11 cellular contexts compared by ENCODE assay signal in genomic region chr13:114069376-114070097, GRCh38.
DNase-seq lines count a peak whose midpoint lies in the region; ATAC-seq and TF ChIP-seq lines count a peak whose summit lies in the region.
"Had no signal": no experiment of that assay in that cellular context is flagged by ENCODE, and none has a peak within 500 bp of the region (broad histone marks: within the 10 kb centered on the region; RNA-seq: fewer than 3 reads in every experiment).

No MANE protein-coding gene starts in this region.

- TF ChIP-seq CTCF in Panc1 (IDR thresholded peaks at IDR 0.05), result no peak

- H3K9ac ChIP-seq in BLaER1 treated with 17β-estradiol and CSF1 and Interleukin-3, amounts not matched to agents 10 nM and 100 nM, result peak overlapping the region; percentile 32 to 97 (median 93); a peak in 21 of 22 replicates
- H3K9ac ChIP-seq in skeletal muscle satellite cell (ENCODE audit: low read depth, low read length), result peak overlapping the region; percentile 80

- H3K4me2 ChIP-seq in BLaER1 treated with 17β-estradiol and CSF1 and Interleukin-3, amounts not matched to agents 10 nM and 100 nM, result peak overlapping the region; percentile 87 to 100 (median 99)
- H3K4me2 ChIP-seq in skeletal muscle satellite cell (ENCODE audit: low read length), result peak overlapping the region; percentile 78

- in situ Hi-C loops in Panc1 (cut with HindIII; ENCODE audit: low pct_unique_long_range_greater_than_20kb, low sequenced_read_pairs), result no loop called here

- H3K9me3 Mint-ChIP-seq in immature natural killer cell, result peaks cover 0 to 8% (median 0%) of the 10 kb centered on the region in 6 donors

- peaks cover 0 to 5% (median 0%) of the 10 kb centered on the region in 11 experiments; a peak in 3 of 22 replicates for H3K9me3 ChIP-seq in BLaER1 treated with 17β-estradiol and CSF1 and Interleukin-3, amounts not matched to agents 10 nM and 100 nM (replicated peaks in 1 of 11)
- H3K9me3 ChIP-seq in Panc1 (ENCODE audit: control insufficient read depth, insufficient read depth, low read depth, low read length), result no peaks in the 10 kb centered on the region
- H3K9me3 ChIP-seq in skeletal muscle satellite cell (replicated peaks; ENCODE audit: low read length), result no peaks in the 10 kb centered on the region

- peak overlapping the region; percentile 29 to 93 (median 80) for H3K27ac Mint-ChIP-seq in immature natural killer cell

- DNase-seq in Panc1 (ENCODE audit: low read depth, low spot score), result no peak
- no peak for DNase-seq in immature natural killer cell
- DNase-seq in iPS-NIHi7 (ENCODE audit: extremely low spot score), result no peak
- DNase-seq in HK-2 (ENCODE audit: unreplicated experiment), result no peak
- DNase-seq in DMS53 treated with DMSO at 0.1 percent for 48 hours (lab: John Stamatoyannopoulos, UW; ENCODE audit: unreplicated experiment), result no peak
- DNase-seq: amniotic stem cell; NCI-H2227 treated with DMSO at 0.1 percent for 48 hours; stimulated activated naive CD4-positive, alpha-beta T cell treated with Interleukin-2 at 50 U/mL for 16 hours had no signal

- no peak overlapping the region for H3K4me3 Mint-ChIP-seq in immature natural killer cell

- H3K4me1 Mint-ChIP-seq in immature natural killer cell, result peaks cover 72 to 85% of the 10 kb centered on the region in 2 donors

- no TSS peak for BruUV-seq in Panc1 (replicated peaks; lab: Mats Ljungman, UMichigan)

- POLR2A ChIA-PET in Panc1 (lab: Charles Lee), result no interaction called here

- peaks cover 14 to 31% (median 24%) of the 10 kb centered on the region in 3 donors for H3K36me3 Mint-ChIP-seq in immature natural killer cell

- peaks cover 12 to 38% (median 21%) of the 10 kb centered on the region in 11 experiments; a peak in 18 of 22 replicates for H3K36me3 ChIP-seq in BLaER1 treated with 17β-estradiol and CSF1 and Interleukin-3, amounts not matched to agents 10 nM and 100 nM
- no peaks in the 10 kb centered on the region for H3K36me3 ChIP-seq in Panc1 (ENCODE audit: control insufficient read depth, insufficient read depth, low read length)
- H3K36me3 ChIP-seq in skeletal muscle satellite cell (ENCODE audit: insufficient read depth, low read length), result peaks cover 41% of the 10 kb centered on the region

- peaks cover 72 to 84% (median 79%) of the 10 kb centered on the region in 10 experiments for H3K4me1 ChIP-seq in BLaER1 treated with 17β-estradiol and CSF1 and Interleukin-3, amounts not matched to agents 10 nM and 100 nM
- H3K4me1 ChIP-seq in Panc1 (ENCODE audit: control insufficient read depth, insufficient read depth, low read length), result peaks cover 40% of the 10 kb centered on the region
- peaks cover 43% of the 10 kb centered on the region for H3K4me1 ChIP-seq in skeletal muscle satellite cell (ENCODE audit: control insufficient read depth, insufficient read depth, low read length)

- H4K20me1 ChIP-seq in BLaER1 treated with 17β-estradiol and CSF1 and Interleukin-3, amounts not matched to agents 10 nM and 100 nM, result peaks cover 0 to 70% (median 10%) of the 10 kb centered on the region in 11 experiments; a peak in 11 of 22 replicates

- CTCF ChIA-PET in Panc1 (lab: Charles Lee), result no interaction called here

- no peaks in the 10 kb centered on the region for H3K27me3 ChIP-seq in BLaER1 treated with 17β-estradiol and CSF1 and Interleukin-3, amounts not matched to agents 10 nM and 100 nM
- H3K27me3 ChIP-seq in Panc1 (ENCODE audit: control insufficient read depth, insufficient read depth, low read length) (no peaks in the 10 kb centered on the region), skeletal muscle satellite cell (ENCODE audit: control insufficient read depth, insufficient read depth, low read length) (no peaks in the 10 kb centered on the region)

- H3K27ac ChIP-seq in BLaER1 treated with 17β-estradiol and CSF1 and Interleukin-3, amounts not matched to agents 10 nM and 100 nM, result peak overlapping the region in 10 of 11 experiments; percentile 91 to 100 (median 99); a peak in 20 of 22 replicates
- peak overlapping the region; percentile 98 for H3K27ac ChIP-seq in Panc1 (ENCODE audit: low read length)

- ATAC-seq in Panc1, result no peak
- no peak for ATAC-seq in HG02852 (IDR thresholded peaks at IDR 0.05; ENCODE audit: unreplicated experiment)

- intact Hi-C loops in Panc1 (cut with micrococcal nuclease; ENCODE audit: unreplicated experiment), result loop anchor here (5.0 kb wide), 1 partner anchor 33 kb away; no protein-coding TSS in a partner anchor

- peaks cover 60 to 66% (median 64%) of the 10 kb centered on the region in 3 donors for H3K27me3 Mint-ChIP-seq in immature natural killer cell (ENCODE audit: low read depth in 3 of 3)

- H3K4me3 ChIP-seq in BLaER1 treated with 17β-estradiol and CSF1 and Interleukin-3, amounts not matched to agents 10 nM and 100 nM, result peak overlapping the region in 8 of 10 experiments; percentile 27 to 69 (median 62); a peak in 15 of 20 replicates
- H3K4me3 ChIP-seq in Panc1 (ENCODE audit: low read depth in 2 of 2, low read length in 2 of 2) (no peak overlapping the region), skeletal muscle satellite cell (ENCODE audit: low read length) (no peak overlapping the region)

Comparison
In these comparisons a context has a peak if more than half of its experiments do, and no peak if none do; other contexts are left out.
1. H3K4me3 ChIP-seq: peak in BLaER1 treated with 17β-estradiol and CSF1 and Interleukin-3, amounts not matched to agents 10 nM and 100 nM (8 of 10); none in Panc1 (0 of 2) and skeletal muscle satellite cell (single experiment).